Comparison of ENCODE assay signal across 17 cellular contexts in genomic region chr15:88335074-88335473, GRCh38.
DNase-seq lines count a peak whose midpoint lies in the region; ATAC-seq and TF ChIP-seq lines count a peak whose summit lies in the region.
"Had no signal": no experiment of that assay in that cellular context is flagged by ENCODE, and none has a peak within 500 bp of the region (broad histone marks: within the 10 kb centered on the region; RNA-seq: fewer than 3 reads in every experiment).

No MANE protein-coding gene starts in this region.

- RAD21 ChIA-PET in HCT116 (lab: Charles Lee; ENCODE audit: low non-redundant PET in 1 of 2, low total read pairs in 2 of 2, uncharacterized antibody in 2 of 2, unreplicated experiment in 2 of 2): interaction anchor here in 1 of 2 experiments (0.6 kb wide), 1 partner anchor 100 kb away, joined by 3 read pairs; no protein-coding TSS in a partner anchor

- H3K4me1 Mint-ChIP-seq in T-helper 17 cell (peaks cover 7% of the 10 kb centered on the region), endodermal cell (peaks cover 4% of the 10 kb centered on the region)
- H3K4me1 Mint-ChIP-seq: CD14-positive monocyte; CD4-positive, alpha-beta memory T cell had no signal

- intact Hi-C loops in HCT116 (cut with micrococcal nuclease): loop anchor here (5.0 kb wide), 1 partner anchor 107 kb away; no protein-coding TSS in a partner anchor

- H3K36me3 Mint-ChIP-seq in T-helper 17 cell (ENCODE audit: low read depth): no peaks in the 10 kb centered on the region
- H3K36me3 Mint-ChIP-seq in endodermal cell (ENCODE audit: low read depth): no peaks in the 10 kb centered on the region
- H3K36me3 Mint-ChIP-seq: CD14-positive monocyte; CD4-positive, alpha-beta memory T cell had no signal

- H3K4me1 ChIP-seq in DOHH2 (ENCODE audit: control insufficient read depth, low read length) (no peaks in the 10 kb centered on the region), HCT116 (ENCODE audit: control insufficient read depth in 1 of 2, insufficient read depth in 2 of 2, low read length in 2 of 2) (no peaks in the 10 kb centered on the region), endodermal cell (ENCODE audit: control insufficient read depth, insufficient read depth, low read length) (no peaks in the 10 kb centered on the region)

- H3K27ac ChIP-seq in DOHH2 (ENCODE audit: low read depth, low read length): no peak overlapping the region
- no peak overlapping the region for H3K27ac ChIP-seq in HCT116 (ENCODE audit: low read depth, low read length)
- no peak overlapping the region for H3K27ac ChIP-seq in endodermal cell (ENCODE audit: low read depth, low read length)
- H3K27ac ChIP-seq: 22Rv1 had no signal

- H3K9me3 ChIP-seq in DOHH2 (ENCODE audit: control insufficient read depth, insufficient read depth, low read length) (no peaks in the 10 kb centered on the region), HCT116 (ENCODE audit: control insufficient read depth in 1 of 2, insufficient read depth in 1 of 2, low read depth in 1 of 2, low read length in 2 of 2) (no peaks in the 10 kb centered on the region), T-helper 17 cell (ENCODE audit: control insufficient read depth, low read length, poor library complexity, severe bottlenecking) (no peaks in the 10 kb centered on the region), endodermal cell (ENCODE audit: control insufficient read depth, low read length) (no peaks in the 10 kb centered on the region)
- H3K9me3 ChIP-seq: A549 had no signal

- H3K36me3 ChIP-seq in DOHH2 (ENCODE audit: control insufficient read depth, low read length) (no peaks in the 10 kb centered on the region), HCT116 (ENCODE audit: control insufficient read depth in 1 of 2, insufficient read depth in 2 of 2, low read length in 2 of 2) (no peaks in the 10 kb centered on the region), endodermal cell (ENCODE audit: control insufficient read depth, insufficient read depth, low read length) (no peaks in the 10 kb centered on the region)

- H3K4me2 ChIP-seq in DOHH2 (ENCODE audit: low read length): no peak overlapping the region
- no peak overlapping the region for H3K4me2 ChIP-seq in HCT116 (ENCODE audit: low read length)
- H3K4me2 ChIP-seq: A549 had no signal

- no TSS peak for BruUV-seq in HCT116 (replicated peaks; lab: Mats Ljungman, UMichigan)

- WGBS in endodermal cell (ENCODE audit: insufficient coverage in 1 of 2, insufficient read length in 1 of 2), 2 experiments: 89% methylated on average over 1 of the region's 1 CpG; no CpG with 5 or more reads in 1 of the 2 experiments

- H3K27me3 Mint-ChIP-seq in T-helper 17 cell: peaks cover 56% of the 10 kb centered on the region
- H3K27me3 Mint-ChIP-seq in endodermal cell (ENCODE audit: insufficient read depth): peaks cover 52% of the 10 kb centered on the region

- no peak overlapping the region for H3K4me3 Mint-ChIP-seq in T-helper 17 cell
- H3K4me3 Mint-ChIP-seq in endodermal cell: no peak overlapping the region
- H3K4me3 Mint-ChIP-seq: CD14-positive monocyte had no signal

- no peak for TF ChIP-seq POLR2A in HCT116 (IDR thresholded peaks at IDR 0.05; ENCODE audit: borderline replicate concordance, extremely low read depth, insufficient read depth, insufficient read length)

- TF ChIP-seq CTCF in DOHH2 (IDR thresholded peaks at IDR 0.05; ENCODE audit: low read depth, low read length, poor library complexity, severe bottlenecking) (peak; percentile 30), HCT116 (IDR thresholded peaks at IDR 0.05 in 2 of 3, conservative IDR thresholded peaks at IDR 0.05 in 1 of 3; ENCODE audit: borderline replicate concordance in 1 of 3, insufficient read depth in 1 of 3, low read depth in 2 of 3, low read length in 2 of 3) (peak in 2 of 3 experiments; percentile 29 to 36; a peak in 2 of 6 replicates), endodermal cell (conservative IDR thresholded peaks at IDR 0.05) (peak; percentile 49)

- H3K27me3 ChIP-seq in DOHH2 (ENCODE audit: control insufficient read depth, low read length) (no peaks in the 10 kb centered on the region), HCT116 (ENCODE audit: insufficient read depth, low read length) (no peaks in the 10 kb centered on the region), endodermal cell (ENCODE audit: control insufficient read depth, insufficient read depth, low read length, poor library complexity, severe bottlenecking) (peaks cover 58% of the 10 kb centered on the region)

- H3K9me2 ChIP-seq in DOHH2 (replicated peaks; ENCODE audit: control insufficient read depth, low read length): no peaks in the 10 kb centered on the region
- no peaks in the 10 kb centered on the region for H3K9me2 ChIP-seq in HCT116 (ENCODE audit: insufficient read depth)

- H3K9ac ChIP-seq in HCT116 (ENCODE audit: low read length): no peak overlapping the region
- H3K9ac ChIP-seq in endodermal cell (ENCODE audit: extremely low read depth, low read length, poor library complexity, severe bottlenecking): no peak overlapping the region

- POLR2A ChIA-PET in HCT116 (lab: Charles Lee): no interaction called here

- H3K9me3 Mint-ChIP-seq in endodermal cell: no peaks in the 10 kb centered on the region

- CTCF ChIA-PET in HCT116 (lab: Charles Lee): no interaction called here

- H4K20me1 ChIP-seq in DOHH2 (ENCODE audit: control insufficient read depth, insufficient read depth, low read depth, low read length): no peaks in the 10 kb centered on the region
- H4K20me1 ChIP-seq in HCT116 (ENCODE audit: insufficient read depth): no peaks in the 10 kb centered on the region

- DNase-seq in HCT116 (ENCODE audit: low read depth, low spot score) (no peak), T-helper 17 cell (no peak), endodermal cell (no peak), NCI-H82 treated with DMSO at 0.1 percent for 48 hours (lab: John Stamatoyannopoulos, UW; ENCODE audit: unreplicated experiment) (no peak), kidney tubule cell (ENCODE audit: low spot score) (no peak), COR-L47 (lab: John Stamatoyannopoulos, UW) (no peak)
- DNase-seq in stimulated activated naive CD4-positive, alpha-beta T cell (lab: John Stamatoyannopoulos, UW): no peak
- DNase-seq: AML-193; Calu3; CD4-positive, alpha-beta memory T cell; DMS79 treated with DMSO at 0.1 percent for 48 hours had no signal

- TF ChIP-seq RAD21 in HCT116 (IDR thresholded peaks at IDR 0.05; ENCODE audit: low read depth): no peak

- H3K79me2 ChIP-seq in DOHH2 (ENCODE audit: control insufficient read depth, low read length): no peaks in the 10 kb centered on the region
- no peaks in the 10 kb centered on the region for H3K79me2 ChIP-seq in HCT116 (ENCODE audit: insufficient read depth, low read length)

- peak; percentile 43; the same call in 1 of the 2 replicates for ATAC-seq in HCT116
- no peak for ATAC-seq in T-helper 17 cell
- ATAC-seq: A549, GM12878, K562 had no signal

- H3K27ac Mint-ChIP-seq in T-helper 17 cell: peak overlapping the region; percentile 71
- H3K27ac Mint-ChIP-seq in endodermal cell: no peak overlapping the region
- H3K27ac Mint-ChIP-seq: CD14-positive monocyte; CD4-positive, alpha-beta memory T cell had no signal

- H2AFZ ChIP-seq in HCT116 (ENCODE audit: low read depth, low read length, poor library complexity, severe bottlenecking): no peak overlapping the region

- no peaks in the 10 kb centered on the region for H3F3A ChIP-seq in DOHH2 (ENCODE audit: control insufficient read depth, insufficient read depth)

- H3K4me3 ChIP-seq in DOHH2 (ENCODE audit: low read length) (no peak overlapping the region), HCT116 (replicated peaks in 1 of 2; ENCODE audit: low read depth in 1 of 2, low read length in 2 of 2) (no peak overlapping the region), endodermal cell (ENCODE audit: low read length) (no peak overlapping the region)
- H3K4me3 ChIP-seq: A549, GM12878, K562 had no signal

TF ChIP-seq in HCT116, 20 proteins besides CTCF, POLR2A, EP300 and RAD21:
- TF ChIP-seq EZH2 (IDR thresholded peaks at IDR 0.05) (no peak), MAX (IDR thresholded peaks at IDR 0.05) (no peak)
TF ChIP-seq in HCT116: peak in this region for 0.
